Comparison of ENCODE assay signal across 17 cellular contexts in the genomic region with DNA sequence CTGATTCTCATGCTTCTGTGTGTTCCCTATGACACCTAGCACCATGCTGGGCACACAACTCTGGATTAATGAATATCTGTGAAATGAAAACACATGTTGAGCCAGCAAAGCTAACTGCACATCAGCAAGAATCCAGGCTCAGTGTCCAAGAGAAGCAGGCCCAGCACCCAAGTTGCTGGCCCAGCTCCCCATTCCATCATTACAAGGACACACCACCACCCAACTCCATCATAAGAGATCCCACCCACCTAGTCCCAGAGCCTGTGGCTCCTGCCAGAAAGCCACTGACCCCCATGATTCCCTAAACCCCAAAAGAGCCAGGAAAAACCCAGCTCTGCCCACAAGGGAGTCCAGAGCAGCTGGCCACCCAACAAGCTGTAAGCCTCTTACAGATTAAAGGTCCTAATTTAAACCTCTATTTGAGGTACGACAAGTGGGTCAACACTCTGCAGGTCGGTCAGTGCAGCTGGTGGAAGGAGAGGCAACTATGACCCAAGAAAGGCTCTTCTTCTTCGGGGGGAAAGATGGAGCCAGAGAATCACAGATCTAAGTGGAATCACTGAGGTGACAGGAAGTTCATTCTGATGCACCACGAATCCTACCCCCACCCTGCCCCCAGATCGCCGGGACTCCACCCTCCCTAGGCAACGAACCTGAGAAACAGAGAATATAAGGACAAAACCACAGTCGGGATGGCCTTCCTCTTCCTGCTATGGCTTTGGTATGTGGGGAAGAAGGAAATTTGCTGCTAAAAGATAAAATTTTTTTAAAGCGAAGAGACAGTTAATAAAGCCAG. TPM values are rescaled to one million over a fixed set of nuclear protein-coding genes. Genes with fewer than 3 reads are reported as not detected.
A peak's percentile ranks its signal among the peaks of the same experiment; 100 is the strongest.
DNase-seq lines count a peak whose midpoint lies in the region; ATAC-seq, FAIRE-seq and TF ChIP-seq lines count a peak whose summit lies in the region.
"Had no signal": no experiment of that assay in that cellular context is flagged by ENCODE, and none has a peak within 500 bp of the region (broad histone marks: within the 10 kb centered on the region; RNA-seq: fewer than 3 reads in every experiment).

No MANE protein-coding gene starts in this region.

- H3K79me2 ChIP-seq in Loucy (ENCODE audit: insufficient read depth, low read length) = peaks cover 99% of the 10 kb centered on the region
- peaks cover 61% of the 10 kb centered on the region for H3K79me2 ChIP-seq in endothelial cell of umbilical vein (ENCODE audit: control insufficient read depth, insufficient read depth, low read length)

- H3K27ac ChIP-seq in endothelial cell of umbilical vein (ENCODE audit: insufficient read depth, low read depth, low read length) = peak overlapping the region; percentile 19
- H3K27ac ChIP-seq in skeletal muscle tissue (ENCODE audit: low read depth, low read length) = peak overlapping the region; percentile 43
- H3K27ac ChIP-seq: 22Rv1, tibial nerve had no signal

- TF ChIP-seq CTCF in Loucy (conservative IDR thresholded peaks at IDR 0.05; ENCODE audit: low read length) (no peak), endothelial cell of umbilical vein (IDR thresholded peaks at IDR 0.05; ENCODE audit: extremely low read depth in 1 of 2, insufficient read depth in 1 of 2, low read depth in 1 of 2, low read length in 2 of 2) (no peak)

- no peaks in the 10 kb centered on the region for H3F3A ChIP-seq in Loucy (ENCODE audit: low read depth)

- H3K9me1 ChIP-seq in endothelial cell of umbilical vein (replicated peaks; ENCODE audit: control insufficient read depth, extremely low read depth, insufficient read depth, low read length) = no peaks in the 10 kb centered on the region

- H3K9ac ChIP-seq in Loucy (ENCODE audit: low read depth, low read length, poor library complexity, severe bottlenecking) (no peak overlapping the region), endothelial cell of umbilical vein (replicated peaks; ENCODE audit: extremely low read depth, insufficient read depth, low read length) (no peak overlapping the region), skeletal muscle tissue (ENCODE audit: low read depth in 1 of 3, low read length in 3 of 3) (no peak overlapping the region)

- H3K9me3 ChIP-seq in Loucy (ENCODE audit: insufficient read depth, low read depth, low read length) (no peaks in the 10 kb centered on the region), endothelial cell of umbilical vein (replicated peaks; ENCODE audit: control insufficient read depth, insufficient read depth, low read length) (no peaks in the 10 kb centered on the region), skeletal muscle tissue (ENCODE audit: control insufficient read depth in 3 of 3, low read length in 3 of 3) (no peaks in the 10 kb centered on the region)
- H3K9me3 ChIP-seq: tibial nerve had no signal

- TF ChIP-seq POLR2A in endothelial cell of umbilical vein (IDR thresholded peaks at IDR 0.05; ENCODE audit: low read depth, low read length) = no peak

- H3K27me3 ChIP-seq in Loucy (ENCODE audit: insufficient read depth, low read length, poor library complexity, severe bottlenecking) (no peaks in the 10 kb centered on the region), endothelial cell of umbilical vein (ENCODE audit: control insufficient read depth in 2 of 2, insufficient read depth in 2 of 2, low read length in 2 of 2) (no peaks in the 10 kb centered on the region), skeletal muscle tissue (ENCODE audit: control insufficient read depth in 3 of 3, insufficient read depth in 3 of 3, low read length in 3 of 3) (no peaks in the 10 kb centered on the region)
- H3K27me3 ChIP-seq: tibial nerve had no signal

- H3K4me3 ChIP-seq in Loucy (ENCODE audit: low read length, poor library complexity, severe bottlenecking) (no peak overlapping the region), endothelial cell of umbilical vein (replicated peaks in 1 of 3; ENCODE audit: insufficient read depth in 1 of 3, low read depth in 1 of 3, low read length in 3 of 3) (no peak overlapping the region), skeletal muscle tissue (ENCODE audit: low read length in 3 of 3) (peak overlapping the region in 1 of 3 donors; percentile 20)
- H3K4me3 ChIP-seq: tibial nerve had no signal

- H3K4me3 Mint-ChIP-seq in T-helper 1 cell treated with Interleukin-12 subunit alpha and Interleukin-12 subunit beta and Interleukin-4 antibody, amounts not matched to agents 30 μg/mL and 1 μg/mL, for 36 hours = peak overlapping the region; percentile 27

- POLR2A ChIA-PET in endothelial cell of umbilical vein (lab: Charles Lee) = interaction anchor here (0.7 kb wide), 1 partner anchor 12 kb away, joined by 3 read pairs; no protein-coding TSS in a partner anchor

- ATAC-seq in HG03439 (IDR thresholded peaks at IDR 0.05; ENCODE audit: unreplicated experiment) = no peak

- H3K9me3 Mint-ChIP-seq in T-helper 1 cell treated with Interleukin-12 subunit alpha and Interleukin-12 subunit beta and Interleukin-4 antibody, amounts not matched to agents 30 μg/mL and 1 μg/mL, for 36 hours = no peaks in the 10 kb centered on the region

- no peak overlapping the region for H2AFZ ChIP-seq in Loucy (ENCODE audit: low read length)
- no peak overlapping the region for H2AFZ ChIP-seq in endothelial cell of umbilical vein (ENCODE audit: low read depth, low read length)

- H4K20me1 ChIP-seq in Loucy (ENCODE audit: insufficient read depth, low read length, poor library complexity, severe bottlenecking) (peaks cover 93% of the 10 kb centered on the region), endothelial cell of umbilical vein (replicated peaks; ENCODE audit: control insufficient read depth, extremely low read depth, insufficient read depth, low read length) (no peaks in the 10 kb centered on the region)

- no peaks in the 10 kb centered on the region for H3K27me3 Mint-ChIP-seq in T-helper 1 cell treated with Interleukin-12 subunit alpha and Interleukin-12 subunit beta and Interleukin-4 antibody, amounts not matched to agents 30 μg/mL and 1 μg/mL, for 36 hours (ENCODE audit: low read depth)
- H3K27me3 Mint-ChIP-seq: progenitor cell of endocrine pancreas had no signal

- DNase-seq in T-helper 1 cell (no peak), endothelial cell of umbilical vein (ENCODE audit: low read depth, low spot score) (no peak), NCI-H524 (lab: John Stamatoyannopoulos, UW) (no peak), GM19238 (ENCODE audit: insufficient read length, low spot score) (no peak)
- DNase-seq: activated CD4-positive, alpha-beta T cell treated with anti-CD3 and anti-CD28 coated beads, Interleukin-2, amount 50 U/mL, for 1 hour; NCI-H2107 had no signal

- dilution Hi-C loops in endothelial cell of umbilical vein (cut with MboI; ENCODE audit: extremely low pct_ligation_motif_present, low sequenced_read_pairs) = no loop called here

- H3K9me2 ChIP-seq in Loucy (replicated peaks; ENCODE audit: low read depth, low read length) = no peaks in the 10 kb centered on the region

- intact Hi-C loops in endothelial cell of umbilical vein (cut with micrococcal nuclease) = no loop called here

- H3K4me2 ChIP-seq in Loucy (ENCODE audit: low read depth, low read length, poor library complexity, severe bottlenecking) = peak overlapping the region; percentile 5
- peak overlapping the region; percentile 6 for H3K4me2 ChIP-seq in endothelial cell of umbilical vein (ENCODE audit: insufficient read depth, low read length)

- H3K36me3 Mint-ChIP-seq in T-helper 1 cell treated with Interleukin-12 subunit alpha and Interleukin-12 subunit beta and Interleukin-4 antibody, amounts not matched to agents 30 μg/mL and 1 μg/mL, for 36 hours (ENCODE audit: low read depth) = peaks cover 47% of the 10 kb centered on the region

- CTCF ChIA-PET in endothelial cell of umbilical vein (lab: Charles Lee) = interaction anchor here (1.9 to 3.3 kb wide), 2 partner anchors 17 to 24 kb away, joined by 10 to 26 read pairs; no protein-coding TSS in a partner anchor

- no peak for FAIRE-seq in endothelial cell of umbilical vein (lab: Jason Lieb, UNC)
- FAIRE-seq: bronchial epithelial cell, GM19239, islet of Langerhans had no signal

- peaks cover 70% of the 10 kb centered on the region for H3K4me1 Mint-ChIP-seq in T-helper 1 cell treated with Interleukin-12 subunit alpha and Interleukin-12 subunit beta and Interleukin-4 antibody, amounts not matched to agents 30 μg/mL and 1 μg/mL, for 36 hours (ENCODE audit: low read depth)

- peaks cover 87% of the 10 kb centered on the region for H3K4me1 ChIP-seq in Loucy (ENCODE audit: insufficient read depth, low read length, poor library complexity, severe bottlenecking)
- peaks cover 35% of the 10 kb centered on the region for H3K4me1 ChIP-seq in endothelial cell of umbilical vein (ENCODE audit: control insufficient read depth, extremely low read depth, insufficient read depth, low read length)
- H3K4me1 ChIP-seq in skeletal muscle tissue (ENCODE audit: control insufficient read depth in 3 of 3, insufficient read depth in 3 of 3, low read length in 3 of 3) = peaks cover 65 to 73% (median 73%) of the 10 kb centered on the region in 3 donors

- BruUV-seq in endothelial cell of umbilical vein (replicated peaks; lab: Mats Ljungman, UMichigan) = no TSS peak

- peaks cover 57% of the 10 kb centered on the region; the same call in 1 of the 2 replicates for H3K36me3 ChIP-seq in Loucy (ENCODE audit: insufficient read depth, low read length)
- H3K36me3 ChIP-seq in endothelial cell of umbilical vein (ENCODE audit: control insufficient read depth in 2 of 2, extremely low read depth in 1 of 2, insufficient read depth in 2 of 2, low read length in 2 of 2) = peaks cover 2% of the 10 kb centered on the region in 2 experiments
- peaks cover 0 to 9% (median 3%) of the 10 kb centered on the region in 3 donors for H3K36me3 ChIP-seq in skeletal muscle tissue (ENCODE audit: control insufficient read depth in 3 of 3, insufficient read depth in 3 of 3, low read length in 3 of 3)

- peak overlapping the region; percentile 55 for H3K27ac Mint-ChIP-seq in T-helper 1 cell treated with Interleukin-12 subunit alpha and Interleukin-12 subunit beta and Interleukin-4 antibody, amounts not matched to agents 30 μg/mL and 1 μg/mL, for 36 hours
- H3K27ac Mint-ChIP-seq: progenitor cell of endocrine pancreas had no signal

TF ChIP-seq in endothelial cell of umbilical vein, 7 proteins besides CTCF, POLR2A, EP300 and RAD21 (continues in another document):
- TF ChIP-seq EZH2 (IDR thresholded peaks at IDR 0.05; ENCODE audit: borderline replicate concordance, low read depth, low read length, severe bottlenecking) = no peak
- no peak for TF ChIP-seq JUN (IDR thresholded peaks at IDR 0.05; ENCODE audit: borderline replicate concordance, insufficient read depth, insufficient read length, low read depth)

RNA-seq across cellular contexts. Expression of gene CD34, which starts 58.2 kb away (rescaled TPM):
- total RNA-seq in endothelial cell of umbilical vein (115 and 174 TPM in 2 replicates), skeletal muscle tissue (20.9 TPM)
- 102 and 136 TPM in 2 replicates for polyA plus RNA-seq in endothelial cell of umbilical vein
- 39.5 and 65.4 TPM in 2 replicates for polyA plus RNA-seq in endothelial cell of umbilical vein (2011; cell fraction: cytosol; rRNA removed)
- polyA plus RNA-seq in endothelial cell of umbilical vein (2011; cell fraction: nucleus; rRNA removed) = 32.2 and 55.6 TPM in 2 replicates
- polyA plus RNA-seq in endothelial cell of umbilical vein (2012) = 16.9 and 23.7 TPM in 2 replicates
- polyA minus RNA-seq in endothelial cell of umbilical vein = 87.5 and 111 TPM in 2 replicates
- not detected for polyA minus RNA-seq in endothelial cell of umbilical vein (2011; cell fraction: cytosol; rRNA and poly(A)+ RNA removed)
- polyA minus RNA-seq in endothelial cell of umbilical vein (2011; cell fraction: nucleus; rRNA and poly(A)+ RNA removed) = 19.8 and 20.0 TPM in 2 replicates
- total RNA-seq: bronchial epithelial cell, G401 had no signal
